ENCODE assay signal across 26 cellular contexts in genomic region chr2:21262426-21262940, GRCh38.
"Had no signal": no experiment of that assay in that cellular context is flagged by ENCODE, and none has a peak within 500 bp of the region (broad histone marks: within the 10 kb centered on the region; RNA-seq: fewer than 3 reads in every experiment).

No MANE protein-coding gene starts in this region.

- DNase-seq: activated CD4-positive, alpha-beta T cell treated with anti-CD3 and anti-CD28 coated beads for 4 hours; activated CD8-positive, alpha-beta memory T cell treated with anti-CD3 and anti-CD28 coated beads, Interleukin-2, amount 50 U/mL, for 4 hours; activated CD8-positive, alpha-beta T cell treated with anti-CD3 and anti-CD28 coated beads for 36 hours; activated effector memory CD4-positive, alpha-beta T cell treated with Interleukin-2 at 50 U/mL for 16 hours; activated naive CD4-positive, alpha-beta T cell treated with Interleukin-2 at 50 U/mL for 16 hours; activated T-cell treated with anti-CD3 and anti-CD28 coated beads, Interleukin-2, amount 50 U/mL, for 1 hour; amygdala; brain microvascular endothelial cell; Karpas-422; MM.1S; NCI-H1105; NCI-H1436; NCI-H1694 treated with DMSO at 0.1 percent for 48 hours; NCI-H2029 treated with DMSO at 0.1 percent for 48 hours; NCI-H345; NCI-H510A; NCI-H69; NK-92 treated with Interleukin-12 subunit alpha and Interleukin-12 subunit beta, amount 100 ng/mL, for 24 hours; Peyer's patch; SHP77 treated with DMSO at 0.1 percent for 48 hours had no signal

- H3K9me3 Mint-ChIP-seq: activated CD8-positive, alpha-beta T cell treated with anti-CD3 and anti-CD28 coated beads for 36 hours; activated T-helper 1 cell treated with anti-CD3 and anti-CD28 coated beads, Interleukin-12 subunit alpha, Interleukin-12 subunit beta, Interleukin-2, Interleukin-4 antibody, amounts not matched to agents 30 ng/mL and 10 ng/mL and 1 ng/mL, durations not matched to agents 14 hours and 24 hours and 36 hours; T-helper 1 cell treated with Interleukin-12 subunit alpha and Interleukin-12 subunit beta and Interleukin-4 antibody, amounts not matched to agents 30 μg/mL and 1 μg/mL, for 36 hours had no signal

- H3K36me3 Mint-ChIP-seq: activated naive CD8-positive, alpha-beta T cell had no signal

- H3K27ac ChIP-seq: brain microvascular endothelial cell, Peyer's patch, RWPE1 had no signal

- H3K4me3 ChIP-seq: K562, Peyer's patch had no signal

- H3K27ac Mint-ChIP-seq: activated CD8-positive, alpha-beta T cell treated with anti-CD3 and anti-CD28 coated beads for 36 hours; activated naive CD8-positive, alpha-beta T cell; activated T-helper 1 cell treated with anti-CD3 and anti-CD28 coated beads, Interleukin-12 subunit alpha, Interleukin-12 subunit beta, Interleukin-2, Interleukin-4 antibody, amounts not matched to agents 30 ng/mL and 10 ng/mL and 1 ng/mL, durations not matched to agents 14 hours and 24 hours and 36 hours; T-helper 1 cell treated with Interleukin-12 subunit alpha and Interleukin-12 subunit beta and Interleukin-4 antibody, amounts not matched to agents 30 μg/mL and 1 μg/mL, for 36 hours had no signal

- H3K27me3 ChIP-seq: brain microvascular endothelial cell, Peyer's patch had no signal

- H3K27me3 Mint-ChIP-seq: activated CD8-positive, alpha-beta T cell treated with anti-CD3 and anti-CD28 coated beads for 36 hours; activated naive CD8-positive, alpha-beta T cell had no signal

- ATAC-seq: activated CD4-positive, CD25-positive, alpha-beta regulatory T cell treated with anti-CD3 and anti-CD28 coated beads, Interleukin-2, amount 50 U/mL, for 24 hours; activated CD8-positive, alpha-beta T cell treated with anti-CD3 and anti-CD28 coated beads for 36 hours had no signal

- H3K4me3 Mint-ChIP-seq: activated CD8-positive, alpha-beta T cell treated with anti-CD3 and anti-CD28 coated beads for 36 hours; activated naive CD8-positive, alpha-beta T cell; activated T-helper 1 cell treated with anti-CD3 and anti-CD28 coated beads, Interleukin-12 subunit alpha, Interleukin-12 subunit beta, Interleukin-2, Interleukin-4 antibody, amounts not matched to agents 30 ng/mL and 10 ng/mL and 1 ng/mL, durations not matched to agents 14 hours and 24 hours and 36 hours; T-helper 1 cell treated with Interleukin-12 subunit alpha and Interleukin-12 subunit beta and Interleukin-4 antibody, amounts not matched to agents 30 μg/mL and 1 μg/mL, for 36 hours had no signal
